In genomic region chr5:173712609-173713176, GRCh38 we compare ENCODE assay signal across 1 cellular context.
TF ChIP-seq lines count a peak whose summit lies in the region.

No MANE protein-coding gene starts in this region.

TF ChIP-seq in IMR-90, 13 proteins besides CTCF, POLR2A, EP300 and RAD21:
- TF ChIP-seq ELK1 (IDR thresholded peaks at IDR 0.05; ENCODE audit: borderline replicate concordance, low read depth, low read length) (no peak), FOS (IDR thresholded peaks at IDR 0.05; ENCODE audit: low read depth, low read length) (no peak), BHLHE40 (IDR thresholded peaks at IDR 0.05; ENCODE audit: low read depth, low read length) (no peak), MAZ (IDR thresholded peaks at IDR 0.05; ENCODE audit: borderline replicate concordance, low read depth, low read length) (no peak), CHD1 (IDR thresholded peaks at IDR 0.05; ENCODE audit: low read depth, low read length) (no peak), MXI1 (IDR thresholded peaks at IDR 0.05; ENCODE audit: borderline replicate concordance, low read depth, low read length) (no peak), NFE2L2 (IDR thresholded peaks at IDR 0.05; ENCODE audit: low read depth, low read length) (no peak), RCOR1 (IDR thresholded peaks at IDR 0.05; ENCODE audit: insufficient replicate concordance, low read length) (no peak), USF2 (IDR thresholded peaks at IDR 0.05; ENCODE audit: low read depth, low read length) (no peak), RFX5 (IDR thresholded peaks at IDR 0.05; ENCODE audit: low read depth, low read length) (no peak), SMC3 (IDR thresholded peaks at IDR 0.05; ENCODE audit: low read depth, low read length) (no peak), MAFK (IDR thresholded peaks at IDR 0.05; ENCODE audit: low read depth, low read length) (no peak), CEBPB (IDR thresholded peaks at IDR 0.05; ENCODE audit: low read depth, low read length) (no peak)
